In the genomic region with DNA sequence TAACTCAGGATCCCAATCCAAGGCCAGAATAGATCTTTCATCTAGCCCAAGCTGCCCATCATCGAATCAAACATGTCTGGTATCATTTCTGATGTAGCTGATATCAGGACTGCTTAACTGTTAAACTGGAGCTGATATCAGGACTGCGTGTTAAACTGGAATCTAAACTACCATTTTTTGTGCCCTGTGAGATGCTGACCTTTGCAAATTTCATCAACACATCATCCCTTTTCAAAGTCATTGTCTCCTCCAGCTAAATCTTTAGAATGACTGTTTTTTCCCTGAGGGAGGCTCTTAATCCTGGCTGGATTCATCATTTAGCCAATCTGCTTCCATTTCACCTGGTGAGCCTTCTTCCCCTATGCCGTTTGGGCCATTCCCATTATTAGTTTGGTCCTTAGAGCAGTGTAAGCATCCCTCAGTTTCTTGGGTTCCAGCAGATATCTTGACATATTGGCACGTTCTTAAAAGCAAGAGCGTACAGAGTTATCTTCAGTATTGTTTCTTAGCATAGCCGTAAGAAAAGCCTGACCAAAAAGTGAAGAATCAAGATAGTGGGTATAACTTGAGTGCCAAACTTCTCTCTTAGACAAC, we compare ENCODE assay signal across 21 cellular contexts. TPM values are rescaled to one million over a fixed set of nuclear protein-coding genes. Genes with fewer than 3 reads are reported as not detected.
A peak's percentile ranks its signal among the peaks of the same experiment; 100 is the strongest.
DNase-seq lines count a peak whose midpoint lies in the region; ATAC-seq, FAIRE-seq and TF ChIP-seq lines count a peak whose summit lies in the region.
"Had no signal": no experiment of that assay in that cellular context is flagged by ENCODE, and none has a peak within 500 bp of the region (broad histone marks: within the 10 kb centered on the region; RNA-seq: fewer than 3 reads in every experiment).

No MANE protein-coding gene starts in this region.

- CTCF ChIA-PET in A549 (lab: Yijun Ruan, JAX) = interaction anchor here (0.9 to 9.1 kb wide), 4 partner anchors 127 to 192 kb away, joined by 3 to 136 read pairs (median 36); a partner anchor contains a TSS
- CTCF ChIA-PET in Panc1 (lab: Charles Lee) = no interaction called here
- CTCF ChIA-PET in K562 (lab: Yijun Ruan, JAX; ENCODE audit: low intra/inter-chr PET ratio) = no interaction called here

- no peak overlapping the region for H3K4me2 ChIP-seq in A549
- H3K4me2 ChIP-seq in K562 (ENCODE audit: insufficient read depth, low read length) = no peak overlapping the region
- H3K4me2 ChIP-seq: BLaER1 treated with 17β-estradiol and CSF1 and Interleukin-3, amounts not matched to agents 10 nM and 100 nM had no signal

- H3K9me3 ChIP-seq in A549 (no peaks in the 10 kb centered on the region), Panc1 (ENCODE audit: control insufficient read depth, insufficient read depth, low read depth, low read length) (no peaks in the 10 kb centered on the region), K562 (replicated peaks; ENCODE audit: control insufficient read depth, insufficient read depth, low read depth, low read length) (0 out of 2 replicates have a peak, but pooled peaks cover 2% of the 10 kb centered on the region)
- H3K9me3 ChIP-seq: BE2C had no signal

- no peaks in the 10 kb centered on the region for H4K20me1 ChIP-seq in K562 (replicated peaks; ENCODE audit: control insufficient read depth, insufficient read depth, low read length)

- TF ChIP-seq CTCF in A549 (IDR thresholded peaks at IDR 0.05) = no peak
- no peak for TF ChIP-seq CTCF in Panc1 (IDR thresholded peaks at IDR 0.05)
- no peak for TF ChIP-seq CTCF in K562 (IDR thresholded peaks at IDR 0.05 in 2 of 3, conservative IDR thresholded peaks at IDR 0.05 in 1 of 3; ENCODE audit: insufficient read depth in 2 of 3, low read depth in 1 of 3, low read length in 3 of 3)
- no peak for TF ChIP-seq CTCF in GM20000 (IDR thresholded peaks at IDR 0.05; ENCODE audit: extremely low read depth, missing control alignments)

- no peaks in the 10 kb centered on the region for H3K9me1 ChIP-seq in K562 (ENCODE audit: control insufficient read depth, insufficient read depth, low read length)

- peaks cover 4% of the 10 kb centered on the region; the same call in 1 of the 3 replicates for H3K79me2 ChIP-seq in K562 (ENCODE audit: control insufficient read depth, insufficient read depth, low read length)

- TF ChIP-seq EP300 in A549 (IDR thresholded peaks at IDR 0.05) (no peak), K562 (IDR thresholded peaks at IDR 0.05; ENCODE audit: low read length) (no peak)

- 86% methylated on average over 6 of the region's 6 CpGs for WGBS in A549 (ENCODE audit: missing lambda C conversion rate)
- WGBS in K562 (ENCODE audit: insufficient coverage, low coverage, missing lambda C conversion rate) = 94% methylated on average over 6 of the region's 6 CpGs

- H3K9ac ChIP-seq in K562 (ENCODE audit: insufficient read depth in 1 of 2, low read depth in 2 of 2, low read length in 2 of 2) = no peak overlapping the region
- H3K9ac ChIP-seq: BLaER1 treated with 17β-estradiol and CSF1 and Interleukin-3, amounts not matched to agents 10 nM and 100 nM; GM23248 had no signal

- peaks cover 46% of the 10 kb centered on the region for H3K36me3 ChIP-seq in Panc1 (ENCODE audit: control insufficient read depth, insufficient read depth, low read length)
- peaks cover 54% of the 10 kb centered on the region for H3K36me3 ChIP-seq in K562 (ENCODE audit: control insufficient read depth, insufficient read depth, low read length)

- intact Hi-C loops in Panc1 (cut with micrococcal nuclease; ENCODE audit: unreplicated experiment) (no loop called here), K562 (cut with micrococcal nuclease) (no loop called here)

- DNase-seq in A549 (ENCODE audit: low read depth in 1 of 2, low spot score in 1 of 2) = no peak
- DNase-seq in Panc1 (ENCODE audit: low read depth, low spot score) = no peak
- DNase-seq in K562 (ENCODE audit: extremely low read depth in 1 of 4, low spot score in 3 of 4) = no peak
- no peak for DNase-seq in COLO829 (ENCODE audit: low spot score)
- no peak for DNase-seq in frontal cortex (ENCODE audit: low spot score in 2 of 2)
- no peak for DNase-seq in GM20000 (ENCODE audit: low spot score)
- DNase-seq: ACHN; AML-193; BE2C; Caco-2; CD4-positive, alpha-beta T cell; DMS153; DND-41; GM23248; H7; HCEC 1CT had no signal

- in situ Hi-C loops in Panc1 (cut with HindIII; ENCODE audit: low pct_unique_long_range_greater_than_20kb, low sequenced_read_pairs) = no loop called here
- in situ Hi-C loops in K562 (cut with MboI) = no loop called here

- TF ChIP-seq RAD21 in A549 (conservative IDR thresholded peaks at IDR 0.05 in 1 of 2, IDR thresholded peaks at IDR 0.05 in 1 of 2) (no peak), K562 (CRISPR knock-in tag; conservative IDR thresholded peaks at IDR 0.05 in 1 of 2, IDR thresholded peaks at IDR 0.05 in 1 of 2) (no peak)

- TF ChIP-seq POLR2A in A549 (IDR thresholded peaks at IDR 0.05; ENCODE audit: low read length) (no peak), K562 (conservative IDR thresholded peaks at IDR 0.05) (no peak)

- BruUV-seq in Panc1 (replicated peaks; lab: Mats Ljungman, UMichigan) (TSS peak; percentile 0), K562 (replicated peaks; lab: Mats Ljungman, UMichigan) (no TSS peak)

- H3K27ac ChIP-seq in A549 (no peak overlapping the region), Panc1 (ENCODE audit: low read length) (peak overlapping the region; percentile 56), K562 (ENCODE audit: extremely low read depth, low read depth, low read length) (no peak overlapping the region)
- H3K27ac ChIP-seq: BLaER1 treated with 17β-estradiol and CSF1 and Interleukin-3, amounts not matched to agents 10 nM and 100 nM; GM23248 had no signal

- ATAC-seq in A549 (no peak), Panc1 (no peak), K562 (no peak)

- H3K4me3 ChIP-seq in A549 = no peak overlapping the region
- no peak overlapping the region for H3K4me3 ChIP-seq in Panc1 (ENCODE audit: low read depth in 2 of 2, low read length in 2 of 2)
- no peak overlapping the region for H3K4me3 ChIP-seq in K562
- H3K4me3 ChIP-seq: BLaER1 treated with 17β-estradiol and CSF1 and Interleukin-3, amounts not matched to agents 10 nM and 100 nM; GM23248 had no signal

- no peak overlapping the region for H2AFZ ChIP-seq in K562 (ENCODE audit: low read depth, low read length)
- H2AFZ ChIP-seq: GM23248 had no signal

- H3K27me3 ChIP-seq in Panc1 (ENCODE audit: control insufficient read depth, insufficient read depth, low read length) = no peaks in the 10 kb centered on the region
- H3K27me3 ChIP-seq in K562 (ENCODE audit: control insufficient read depth in 2 of 2, insufficient read depth in 2 of 2, low read length in 2 of 2) = no peaks in the 10 kb centered on the region
- H3K27me3 ChIP-seq: BE2C; BLaER1 treated with 17β-estradiol and CSF1 and Interleukin-3, amounts not matched to agents 10 nM and 100 nM had no signal

- POLR2A ChIA-PET in A549 (lab: Yijun Ruan, JAX) (no interaction called here), Panc1 (lab: Charles Lee) (interaction anchor here (0.6 to 0.7 kb wide), 3 partner anchors 217 to 282 kb away, joined by 3 to 5 read pairs (median 4); no protein-coding TSS in a partner anchor), K562 (lab: Yijun Ruan, JAX) (interaction anchor here (0.6 kb wide), 1 partner anchor 13 kb away, joined by 3 read pairs; a partner anchor contains a TSS)

- H3K4me1 ChIP-seq in A549 (peaks cover 6% of the 10 kb centered on the region; the same call in 2 of the 3 replicates), Panc1 (ENCODE audit: control insufficient read depth, insufficient read depth, low read length) (peaks cover 28% of the 10 kb centered on the region), K562 (replicated peaks in 1 of 2; ENCODE audit: control insufficient read depth in 2 of 2, insufficient read depth in 2 of 2, low read length in 2 of 2) (no peaks in the 10 kb centered on the region)
- H3K4me1 ChIP-seq: BE2C, Caco-2 had no signal

- FAIRE-seq in A549 (lab: Jason Lieb, UNC) (no peak), K562 (lab: Jason Lieb, UNC) (no peak), frontal cortex (lab: Jason Lieb, UNC) (no peak)
- FAIRE-seq: A204.1, G401.6, GM12892, H1 had no signal

TF ChIP-seq in A549, 52 proteins besides CTCF, POLR2A, EP300 and RAD21 (continues in another document):
- TF ChIP-seq ZSCAN20 (CRISPR knock-in tag; IDR thresholded peaks at IDR 0.05) (no peak), RARB (CRISPR knock-in tag; IDR thresholded peaks at IDR 0.05) (no peak), RFX5 (IDR thresholded peaks at IDR 0.05) (no peak), BHLHE40 (IDR thresholded peaks at IDR 0.05; ENCODE audit: low read depth, low read length) (no peak)

TF ChIP-seq in K562, 482 proteins besides CTCF, POLR2A, EP300 and RAD21 (continues in another document):
- TF ChIP-seq SNIP1 (IDR thresholded peaks at IDR 0.05; ENCODE audit: low read depth) (no peak), KLF10 (CRISPR knock-in tag; IDR thresholded peaks at IDR 0.05) (no peak), MAFF (IDR thresholded peaks at IDR 0.05; ENCODE audit: low read length) (peak; percentile 40; the same call in 1 of the 2 replicates), TAF15 (IDR thresholded peaks at IDR 0.05; ENCODE audit: low read depth, low read length) (no peak)

RNA-seq across cellular contexts. Expression of a gene that starts 12.3 kb away (rescaled TPM):
- 2,064 and 3,103 TPM in 2 replicates for polyA plus RNA-seq in A549 (2011; rRNA removed)
- polyA plus RNA-seq in A549 (2012; cell fraction: cytosol; rRNA removed) = 1,918 and 2,613 TPM in 2 replicates
- polyA plus RNA-seq in A549 (2012; cell fraction: nucleus; rRNA removed) = 404 and 505 TPM in 2 replicates
- polyA plus RNA-seq in A549 (2017; fragmentation: RNase III; extraction: RNeasy Plus Mini Kit Qiagen cat#74134 plus additional on column Dnase treatment) = 1,803 to 1,931 TPM (median 1,812 TPM) in 3 replicates
- polyA minus RNA-seq in A549 (2011; rRNA and poly(A)+ RNA removed) = 256 and 361 TPM in 2 replicates
- 682 TPM for total RNA-seq in Panc1 (2021; ENCODE audit: unreplicated experiment)
- 1,449 TPM for polyA plus RNA-seq in Panc1 (2012; ENCODE audit: insufficient read length)
- total RNA-seq in K562 (2011; cell fraction: chromatin; rRNA removed; ENCODE audit: low replicate concordance) = 260 and 346 TPM in 2 replicates
- 356 and 362 TPM in 2 replicates for total RNA-seq in K562 (2011; cell fraction: nucleolus; rRNA removed)
- 460 and 749 TPM in 2 replicates for total RNA-seq in K562 (2011; cell fraction: nucleoplasm; rRNA removed)
- total RNA-seq in K562 (2014; rRNA removed) = 1,176 and 1,715 TPM in 2 replicates
- 3,190 and 3,481 TPM in 2 replicates for total RNA-seq in K562 (2014; rRNA removed; fragmentation: Illumina TruSeq; extraction: Trizol)
- total RNA-seq in K562 (2015; rRNA removed; fragmentation: Illumina TruSeq; extraction: Trizol) = 1,637 and 1,659 TPM in 2 replicates
- total RNA-seq in K562 (2021) = 1,478 and 1,507 TPM in 2 replicates
- 2,782 and 3,117 TPM in 2 replicates for polyA plus RNA-seq in K562 (2011; rRNA removed)
- 995 and 1,514 TPM in 2 replicates for polyA plus RNA-seq in K562 (2011; cell fraction: cytosol; rRNA removed)
- polyA plus RNA-seq in K562 (2011; cell fraction: nucleus; rRNA removed) = 715 and 1,325 TPM in 2 replicates
- polyA plus RNA-seq in K562 (2012) = 4,257 and 4,957 TPM in 2 replicates
- polyA plus RNA-seq in K562 (2014; fragmentation: Illumina TruSeq; extraction: Trizol) = 1,578 and 1,802 TPM in 2 replicates
- 1,000 to 10,000 TPM; 3,112 to 6,037 TPM for polyA plus RNA-seq in K562 (2014; fragmentation: Nextera tagmentation; extraction: Ambion mirVana)
- 2,526 and 2,997 TPM in 2 replicates for polyA plus RNA-seq in K562 (2014; rRNA removed)
- 698 and 783 TPM in 2 replicates for polyA minus RNA-seq in K562 (2011; rRNA and poly(A)+ RNA removed)
- polyA minus RNA-seq in K562 (2011; cell fraction: cytosol; rRNA and poly(A)+ RNA removed) = 318 and 340 TPM in 2 replicates
- polyA minus RNA-seq in K562 (2011; cell fraction: nucleus; rRNA and poly(A)+ RNA removed) = 161 and 259 TPM in 2 replicates
- 954 TPM for total RNA-seq in frontal cortex
